12 cellular contexts compared by ENCODE assay signal in genomic region chr3:156818890-156819289, GRCh38. TPM values are rescaled to one million over a fixed set of nuclear protein-coding genes. Genes with fewer than 3 reads are reported as not detected.
DNase-seq lines count a peak whose midpoint lies in the region; ATAC-seq, FAIRE-seq and TF ChIP-seq lines count a peak whose summit lies in the region.
"Had no signal": no experiment of that assay in that cellular context is flagged by ENCODE, and none has a peak within 500 bp of the region (broad histone marks: within the 10 kb centered on the region; RNA-seq: fewer than 3 reads in every experiment).

No MANE protein-coding gene starts in this region.

- H3F3A ChIP-seq in GM23248 (ENCODE audit: insufficient read depth): peaks cover 43% of the 10 kb centered on the region

- H3K79me2 ChIP-seq in GM23248 (ENCODE audit: insufficient read depth) (no peaks in the 10 kb centered on the region; the same call in 1 of the 2 replicates), mesendoderm (ENCODE audit: control insufficient read depth, insufficient read depth, low read length) (no peaks in the 10 kb centered on the region)

- H4K20me1 ChIP-seq in GM23248 (ENCODE audit: insufficient read depth): no peaks in the 10 kb centered on the region

- intact Hi-C loops in A673 (cut with micrococcal nuclease; ENCODE audit: unreplicated experiment): loop anchor here (1.0 to 5.0 kb wide), 3 partner anchors 14 to 263 kb away; no protein-coding TSS in a partner anchor

- H3K9me2 ChIP-seq in GM23248 (ENCODE audit: insufficient read depth): no peaks in the 10 kb centered on the region

- H3K4ac ChIP-seq in mesendoderm (ENCODE audit: low read depth, low read length): no peak overlapping the region

- H2AK5ac ChIP-seq in mesendoderm (ENCODE audit: low read length): no peak overlapping the region

- peak; percentile 53 for ATAC-seq in SK-N-SH treated with all-trans-retinoic acid at 6 μM for 48 hours
- ATAC-seq: T-cell had no signal

- H3K18ac ChIP-seq in mesendoderm (ENCODE audit: low read length): no peak overlapping the region

- H3K9me3 ChIP-seq in A673 (ENCODE audit: low read depth, low read length, poor library complexity, severe bottlenecking) (no peaks in the 10 kb centered on the region), GM23248 (ENCODE audit: low read depth) (no peaks in the 10 kb centered on the region)

- H4K8ac ChIP-seq in mesendoderm (ENCODE audit: low read depth, low read length): no peak overlapping the region

- CTCF ChIA-PET in A673 (lab: Charles Lee): no interaction called here

- H3K36me3 ChIP-seq in A673 (ENCODE audit: insufficient read depth, low read length, poor library complexity, severe bottlenecking) (no peaks in the 10 kb centered on the region), GM23248 (ENCODE audit: low read depth) (no peaks in the 10 kb centered on the region), mesendoderm (ENCODE audit: control insufficient read depth, insufficient read depth, low read length) (no peaks in the 10 kb centered on the region)

- no peak overlapping the region for H2AFZ ChIP-seq in GM23248

- POLR2A ChIA-PET in A673 (lab: Charles Lee; ENCODE audit: low non-redundant PET): interaction anchor here (0.7 kb wide), 1 partner anchor 646 kb away, joined by 3 read pairs; no protein-coding TSS in a partner anchor

- BruUV-seq in A673 (replicated peaks; lab: Mats Ljungman, UMichigan): no TSS peak

- no peak for FAIRE-seq in frontal cortex (lab: Jason Lieb, UNC)

- H3K4me2 ChIP-seq in GM23248 (ENCODE audit: unreplicated experiment) (peak overlapping the region; percentile 72), mesendoderm (ENCODE audit: low read length) (no peak overlapping the region)

- no peak for TF ChIP-seq CTCF in A673 (conservative IDR thresholded peaks at IDR 0.05; ENCODE audit: low read depth, low read length)
- TF ChIP-seq CTCF in foreskin fibroblast (IDR thresholded peaks at IDR 0.05; ENCODE audit: low read depth, low read length): no peak

- in situ Hi-C loops in GM23248 (cut with MboI): no loop called here

- no peak overlapping the region for H2BK5ac ChIP-seq in mesendoderm (ENCODE audit: low read length)

- H3K9ac ChIP-seq in GM23248 (peak overlapping the region; percentile 88), mesendoderm (ENCODE audit: low read length) (no peak overlapping the region)

- H2BK15ac ChIP-seq in mesendoderm (replicated peaks; ENCODE audit: low read depth): no peak overlapping the region

- no peak overlapping the region for H4K5ac ChIP-seq in mesendoderm (ENCODE audit: low read length)

- peak; percentile 74 for DNase-seq in A673 (ENCODE audit: low spot score)
- peak; percentile 88 for DNase-seq in GM23248
- DNase-seq in foreskin fibroblast: peak; percentile 82 to 85
- no peak for DNase-seq in NCI-H2196 treated with DMSO at 0.1 percent for 48 hours (lab: John Stamatoyannopoulos, UW; ENCODE audit: unreplicated experiment)
- no peak for DNase-seq in mesendoderm
- no peak for DNase-seq in frontal cortex (ENCODE audit: low spot score in 2 of 2)
- DNase-seq in NCI-H446 treated with DMSO at 0.1 percent for 48 hours (lab: John Stamatoyannopoulos, UW): no peak
- DNase-seq: activated gamma-delta T cell; NCI-H187; stimulated activated CD4-positive, alpha-beta T cell treated with anti-CD3 and anti-CD28 coated beads, Interleukin-4, amount 100 ng/mL, for 24 hours; T-cell had no signal

- H3K4me1 ChIP-seq in A673 (ENCODE audit: insufficient read depth, low read length, poor library complexity, severe bottlenecking) (peaks cover 60% of the 10 kb centered on the region), GM23248 (ENCODE audit: insufficient read depth) (peaks cover 46% of the 10 kb centered on the region), mesendoderm (ENCODE audit: control insufficient read depth, low read depth, low read length) (no peaks in the 10 kb centered on the region)

- WGBS in GM23248 (ENCODE audit: low coverage in 1 of 2, low lambda C conversion rate in 2 of 2, missing lambda C conversion rate in 2 of 2), 2 experiments: 2% methylated on average over 3 of the region's 3 CpGs
- WGBS in mesendoderm (ENCODE audit: extremely low coverage, insufficient coverage, low lambda C conversion rate): no CpG with 5 or more reads among the region's 3 CpGs

- H3K79me1 ChIP-seq in mesendoderm (ENCODE audit: low read length): no peaks in the 10 kb centered on the region

- H3K27me3 ChIP-seq in A673 (replicated peaks; ENCODE audit: insufficient read depth, low read depth, low read length, poor library complexity) (no peaks in the 10 kb centered on the region), GM23248 (replicated peaks; ENCODE audit: insufficient read depth) (no peaks in the 10 kb centered on the region), mesendoderm (ENCODE audit: insufficient read depth, low read length, poor library complexity) (peaks cover 6% of the 10 kb centered on the region)

- H3K56ac ChIP-seq in mesendoderm (ENCODE audit: low read length): no peak overlapping the region

- no peak overlapping the region for H3K4me3 ChIP-seq in A673 (ENCODE audit: low read depth, low read length, poor library complexity, severe bottlenecking)
- peak overlapping the region; percentile 20 for H3K4me3 ChIP-seq in GM23248
- H3K4me3 ChIP-seq in foreskin fibroblast (ENCODE audit: low read depth in 1 of 2, low read length in 2 of 2): no peak overlapping the region
- no peak overlapping the region for H3K4me3 ChIP-seq in mesendoderm (ENCODE audit: low read length)

- H2BK120ac ChIP-seq in mesendoderm (ENCODE audit: low read depth, low read length): no peak overlapping the region

- H3K23ac ChIP-seq in mesendoderm (ENCODE audit: low read length): no peak overlapping the region

- H3K27ac ChIP-seq in A673 (ENCODE audit: low read depth, low read length, poor library complexity, severe bottlenecking): peak overlapping the region; percentile 63
- peak overlapping the region; percentile 97 for H3K27ac ChIP-seq in GM23248
- no peak overlapping the region for H3K27ac ChIP-seq in mesendoderm (ENCODE audit: low read depth, low read length)

TF ChIP-seq in SK-N-SH treated with all-trans-retinoic acid at 6 μM for 48 hours, 23 proteins besides CTCF, POLR2A, EP300 and RAD21:
- no peak for TF ChIP-seq TOX (CRISPR knock-in tag; IDR thresholded peaks at IDR 0.05; ENCODE audit: borderline replicate concordance)
- TF ChIP-seq PATZ1 (CRISPR knock-in tag; IDR thresholded peaks at IDR 0.05; ENCODE audit: borderline replicate concordance): peak; percentile 60; the same call in 1 of the 2 replicates
- no peak for TF ChIP-seq ZNF70 (CRISPR knock-in tag; IDR thresholded peaks at IDR 0.05)
- TF ChIP-seq TCF4 (CRISPR knock-in tag; IDR thresholded peaks at IDR 0.05; ENCODE audit: borderline replicate concordance): no peak

RNA-seq across cellular contexts. Expression of gene LEKR1, which starts 7.3 kb away (rescaled TPM):
- total RNA-seq in A673 (2021) (0.76 and 0.90 TPM in 2 replicates), frontal cortex (0.82 TPM)
- total RNA-seq in GM23248 (2014; rRNA removed; shearing (Covaris generic)): 0.32 TPM in 1 of 2 replicates, not detected in the other
- polyA plus RNA-seq in GM23248 (2016; fragmentation: Nextera tagmentation; extraction: Ambion mirVana): 0.43 and 1.3 TPM in 2 replicates
- polyA plus RNA-seq in mesendoderm (2013, experiment 1 of 2): 0.51 TPM
- 0.04 TPM for polyA plus RNA-seq in mesendoderm (2013, experiment 2 of 2)

Comparison
In these comparisons a context has a peak if more than half of its experiments do, and no peak if none do; other contexts are left out.
1. DNase-seq: peak in A673 (single experiment), GM23248 (single experiment) and foreskin fibroblast (2 of 2); none in NCI-H2196 treated with DMSO at 0.1 percent for 48 hours (single experiment), mesendoderm (single experiment), frontal cortex (0 of 2) and NCI-H446 treated with DMSO at 0.1 percent for 48 hours (single experiment).